16 cellular contexts compared by ENCODE assay signal in the genomic region with DNA sequence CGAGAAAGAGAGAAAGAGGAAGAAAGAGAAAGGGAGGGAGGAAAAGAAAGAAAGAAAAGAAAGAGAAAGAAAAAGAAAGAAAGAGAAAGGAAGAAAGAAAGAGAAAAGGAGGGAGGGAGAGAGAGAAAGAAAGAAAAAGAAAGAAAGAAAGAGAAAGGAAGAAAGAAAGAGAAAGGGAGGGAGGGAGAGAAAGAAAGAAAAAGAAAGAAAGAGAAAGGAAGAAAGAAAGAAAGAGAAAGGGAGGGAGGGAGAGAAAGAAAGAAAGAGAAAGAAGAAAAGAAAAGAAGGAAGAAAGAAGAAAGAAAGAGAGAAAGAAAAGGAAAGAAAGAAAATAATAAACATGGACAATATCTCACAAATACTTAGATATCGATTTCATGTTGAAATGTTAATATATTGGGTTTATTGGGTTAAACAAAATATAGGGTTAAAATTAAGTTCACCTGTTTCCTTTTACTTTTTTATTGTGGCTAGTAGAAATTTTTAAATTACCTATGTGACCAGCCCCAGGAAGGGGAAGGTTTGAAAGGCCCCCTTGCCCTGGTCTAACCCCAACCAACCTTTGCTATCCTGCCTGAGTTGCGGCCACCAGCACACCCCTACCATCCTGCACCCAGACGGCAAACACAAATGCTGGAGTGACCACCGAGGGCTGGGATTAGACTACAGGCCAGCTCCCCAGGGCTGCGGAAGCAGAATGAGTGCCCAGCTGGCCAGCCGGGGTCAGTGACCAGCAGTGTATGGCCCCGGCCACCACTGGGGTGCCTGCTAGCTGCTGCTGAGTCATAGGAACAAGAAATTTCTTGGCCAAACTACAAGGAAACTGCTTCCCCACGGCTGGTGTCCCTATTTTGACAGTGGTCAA.
DNase-seq lines count a peak whose midpoint lies in the region; ATAC-seq and TF ChIP-seq lines count a peak whose summit lies in the region.
"Had no signal": no experiment of that assay in that cellular context is flagged by ENCODE, and none has a peak within 500 bp of the region (broad histone marks: within the 10 kb centered on the region; RNA-seq: fewer than 3 reads in every experiment).

No MANE protein-coding gene starts in this region.

- no peak overlapping the region for H3K4me3 Mint-ChIP-seq in glutamatergic neuron (ENCODE audit: unreplicated experiment)
- no peak overlapping the region for H3K4me3 Mint-ChIP-seq in osteocyte (ENCODE audit: unreplicated experiment)
- H3K4me3 Mint-ChIP-seq: activated CD8-positive, alpha-beta T cell treated with anti-CD3 and anti-CD28 coated beads for 36 hours; mesothelial cell of epicardium had no signal

- ATAC-seq in Panc1 (peak; percentile 46), GM21381 (IDR thresholded peaks at IDR 0.05; ENCODE audit: unreplicated experiment) (no peak), GM18867 (IDR thresholded peaks at IDR 0.05; ENCODE audit: unreplicated experiment) (no peak)
- ATAC-seq: activated CD8-positive, alpha-beta T cell treated with anti-CD3 and anti-CD28 coated beads for 36 hours; stimulated activated naive CD8-positive, alpha-beta T cell treated with anti-CD3 and anti-CD28 coated beads, Interleukin-15, Interleukin-2, amounts not matched to agents 100 U/mL and 50 U/mL, for 24 hours had no signal

- no peak overlapping the region for H3K27ac Mint-ChIP-seq in glutamatergic neuron (ENCODE audit: unreplicated experiment)
- H3K27ac Mint-ChIP-seq in osteocyte (ENCODE audit: unreplicated experiment): peak overlapping the region; percentile 57
- H3K27ac Mint-ChIP-seq: activated CD8-positive, alpha-beta T cell treated with anti-CD3 and anti-CD28 coated beads for 36 hours; mesothelial cell of epicardium had no signal

- BruUV-seq in Panc1 (replicated peaks; lab: Mats Ljungman, UMichigan): no TSS peak

- TF ChIP-seq CTCF in Panc1 (IDR thresholded peaks at IDR 0.05) (no peak), glutamatergic neuron (IDR thresholded peaks at IDR 0.05; ENCODE audit: partially characterized antibody, unreplicated experiment) (no peak), osteocyte (IDR thresholded peaks at IDR 0.05) (no peak)

- H3K36me3 Mint-ChIP-seq in glutamatergic neuron (ENCODE audit: unreplicated experiment): peaks cover 11% of the 10 kb centered on the region
- H3K36me3 Mint-ChIP-seq in osteocyte (ENCODE audit: unreplicated experiment): no peaks in the 10 kb centered on the region
- H3K36me3 Mint-ChIP-seq: mesothelial cell of epicardium had no signal

- H3K4me3 ChIP-seq in Panc1 (ENCODE audit: low read depth in 2 of 2, low read length in 2 of 2): no peak overlapping the region
- H3K4me3 ChIP-seq: BLaER1 treated with 17β-estradiol and CSF1 and Interleukin-3, amounts not matched to agents 10 nM and 100 nM; cardiac muscle cell; sigmoid colon had no signal

- H3K9me3 Mint-ChIP-seq in glutamatergic neuron (ENCODE audit: unreplicated experiment) (peaks cover 3% of the 10 kb centered on the region), osteocyte (ENCODE audit: unreplicated experiment) (peaks cover 6% of the 10 kb centered on the region)
- H3K9me3 Mint-ChIP-seq: activated CD8-positive, alpha-beta T cell treated with anti-CD3 and anti-CD28 coated beads for 36 hours had no signal

- in situ Hi-C loops in Panc1 (cut with HindIII; ENCODE audit: low pct_unique_long_range_greater_than_20kb, low sequenced_read_pairs): no loop called here

- no peaks in the 10 kb centered on the region for H3K4me1 ChIP-seq in Panc1 (ENCODE audit: control insufficient read depth, insufficient read depth, low read length)
- H3K4me1 ChIP-seq: sigmoid colon had no signal

- no peaks in the 10 kb centered on the region for H3K36me3 ChIP-seq in Panc1 (ENCODE audit: control insufficient read depth, insufficient read depth, low read length)
- H3K36me3 ChIP-seq: BLaER1 treated with 17β-estradiol and CSF1 and Interleukin-3, amounts not matched to agents 10 nM and 100 nM; cardiac muscle cell; sigmoid colon had no signal

- peaks cover 6% of the 10 kb centered on the region for H3K27me3 Mint-ChIP-seq in glutamatergic neuron (ENCODE audit: unreplicated experiment)
- peaks cover 42% of the 10 kb centered on the region for H3K27me3 Mint-ChIP-seq in osteocyte (ENCODE audit: unreplicated experiment)

- DNase-seq in EH (ENCODE audit: low read depth) (peak; percentile 30), Panc1 (ENCODE audit: low read depth, low spot score) (no peak), glutamatergic neuron (peak; percentile 22), osteocyte (ENCODE audit: extremely low spot score, unreplicated experiment) (no peak), D341Med (ENCODE audit: low spot score) (no peak), NCI-H2029 treated with DMSO at 0.1 percent for 48 hours (lab: John Stamatoyannopoulos, UW) (no peak)
- DNase-seq: activated CD8-positive, alpha-beta T cell treated with anti-CD3 and anti-CD28 coated beads for 36 hours; H7; NCI-H510A; sigmoid colon; stimulated activated naive CD8-positive, alpha-beta T cell treated with anti-CD3 and anti-CD28 coated beads, Interleukin-15, Interleukin-2, amounts not matched to agents 100 U/mL and 50 U/mL, for 24 hours had no signal

- CTCF ChIA-PET in Panc1 (lab: Charles Lee): interaction anchor here (0.6 to 1.1 kb wide), 2 partner anchors 7 to 15 kb away, joined by 4 to 7 read pairs; no protein-coding TSS in a partner anchor

- H3K9me3 ChIP-seq in Panc1 (ENCODE audit: control insufficient read depth, insufficient read depth, low read depth, low read length): no peaks in the 10 kb centered on the region
- H3K9me3 ChIP-seq: BLaER1 treated with 17β-estradiol and CSF1 and Interleukin-3, amounts not matched to agents 10 nM and 100 nM had no signal

- H3K4me1 Mint-ChIP-seq in glutamatergic neuron (ENCODE audit: low read depth, unreplicated experiment) (no peaks in the 10 kb centered on the region), osteocyte (ENCODE audit: unreplicated experiment) (peaks cover 17% of the 10 kb centered on the region)

- POLR2A ChIA-PET in Panc1 (lab: Charles Lee): no interaction called here

- intact Hi-C loops in Panc1 (cut with micrococcal nuclease; ENCODE audit: unreplicated experiment): no loop called here

- H3K27me3 ChIP-seq in Panc1 (ENCODE audit: control insufficient read depth, insufficient read depth, low read length): peaks cover 12% of the 10 kb centered on the region; the same call in 1 of the 2 replicates
- H3K27me3 ChIP-seq: cardiac muscle cell had no signal

- H3K27ac ChIP-seq in Panc1 (ENCODE audit: low read length): no peak overlapping the region
- H3K27ac ChIP-seq: BLaER1 treated with 17β-estradiol and CSF1 and Interleukin-3, amounts not matched to agents 10 nM and 100 nM; cardiac muscle cell; sigmoid colon had no signal

Comparison
In these comparisons a context has a peak if more than half of its experiments do, and no peak if none do; other contexts are left out.
1. DNase-seq: peak in EH (single experiment) and glutamatergic neuron (single experiment); none in Panc1 (single experiment), osteocyte (single experiment), D341Med (single experiment) and NCI-H2029 treated with DMSO at 0.1 percent for 48 hours (single experiment).